ENCODE assay signal across 1 cellular context in genomic region chr1:222616535-222616934, GRCh38.
TF ChIP-seq lines count a peak whose summit lies in the region.

No MANE protein-coding gene starts in this region.

TF ChIP-seq in IMR-90, 13 proteins besides CTCF, POLR2A, EP300 and RAD21:
- no peak for TF ChIP-seq FOS (IDR thresholded peaks at IDR 0.05; ENCODE audit: low read depth, low read length)
- no peak for TF ChIP-seq MAFK (IDR thresholded peaks at IDR 0.05; ENCODE audit: low read depth, low read length)
- peak; percentile 36; the same call in 1 of the 2 replicates for TF ChIP-seq CEBPB (IDR thresholded peaks at IDR 0.05; ENCODE audit: low read depth, low read length)
